In genomic region chr12:12800406-12801180, GRCh38 we compare ENCODE assay signal across 1 cellular context.
TF ChIP-seq lines count a peak whose summit lies in the region.

No MANE protein-coding gene starts in this region.

TF ChIP-seq in K562, 482 proteins besides CTCF, POLR2A, EP300 and RAD21:
- TF ChIP-seq CEBPB (tag; IDR thresholded peaks at IDR 0.05) (peak; percentile 58), MAZ (CRISPR knock-in tag; conservative IDR thresholded peaks at IDR 0.05 in 1 of 2, IDR thresholded peaks at IDR 0.05 in 1 of 2) (0 out of 4 replicates have a peak, but pooled peaks of 1 of the 2 experiments have one; percentile 23), NCOA1 (IDR thresholded peaks at IDR 0.05; ENCODE audit: low read depth) (peak; percentile 43; the same call in 1 of the 2 replicates), RBM17 (IDR thresholded peaks at IDR 0.05; ENCODE audit: borderline replicate concordance, low read depth, low read length) (no peak), NFE2L1 (tag; IDR thresholded peaks at IDR 0.05; ENCODE audit: borderline replicate concordance, low read depth) (peak; percentile 65), ARID2 (IDR thresholded peaks at IDR 0.05) (no peak), TFE3 (CRISPR knock-in tag; IDR thresholded peaks at IDR 0.05) (no peak), KDM4B (IDR thresholded peaks at IDR 0.05; ENCODE audit: borderline replicate concordance in 2 of 2, low read depth in 1 of 2) (no peak), FUS (optimal IDR thresholded peaks at IDR 0.05; ENCODE audit: low read depth, low read length) (no peak), HNRNPH1 (optimal IDR thresholded peaks at IDR 0.05; ENCODE audit: low read depth, low read length) (no peak), FOXK2 (conservative IDR thresholded peaks at IDR 0.05 in 1 of 2, IDR thresholded peaks at IDR 0.05 in 1 of 2; ENCODE audit: low read depth in 2 of 2) (peak in 1 of 2 experiments; percentile 44; a peak in 1 of 4 replicates), ZBTB8A (IDR thresholded peaks at IDR 0.05; ENCODE audit: partially characterized antibody) (no peak), ZNF668 (CRISPR knock-in tag; IDR thresholded peaks at IDR 0.05) (no peak), PRMT5 (CRISPR knock-in tag; IDR thresholded peaks at IDR 0.05) (no peak), SIRT6 (IDR thresholded peaks at IDR 0.05; ENCODE audit: low read depth, low read length) (no peak), ARID1B (IDR thresholded peaks at IDR 0.05) (peak; percentile 77), TRIM24 (IDR thresholded peaks at IDR 0.05) (peak; percentile 43 to 66; a peak in 1 of 4 replicates), MEIS2 (IDR thresholded peaks at IDR 0.05; ENCODE audit: partially characterized antibody) (peak; percentile 95), MTA3 (IDR thresholded peaks at IDR 0.05; ENCODE audit: borderline replicate concordance) (no peak), MAFF (IDR thresholded peaks at IDR 0.05; ENCODE audit: low read length) (peak; percentile 55; the same call in 1 of the 2 replicates), HDAC1 (IDR thresholded peaks at IDR 0.05) (peak in 1 of 2 experiments; percentile 74; a peak in 2 of 4 replicates), NFE2 (IDR thresholded peaks at IDR 0.05; ENCODE audit: low read depth) (peak; percentile 81), BDP1 (IDR thresholded peaks at IDR 0.05; ENCODE audit: insufficient read depth, insufficient read length) (no peak), ELF1 (tag; IDR thresholded peaks at IDR 0.05) (no peak), ETS2 (tag; IDR thresholded peaks at IDR 0.05; ENCODE audit: borderline replicate concordance, poor library complexity, severe bottlenecking) (no peak), HMBOX1 (IDR thresholded peaks at IDR 0.05) (peak; percentile 91), RCOR1 (IDR thresholded peaks at IDR 0.05; ENCODE audit: borderline replicate concordance in 1 of 2, low read depth in 2 of 2, low read length in 2 of 2) (peak in 1 of 2 experiments; percentile 76; a peak in 1 of 4 replicates), PTBP1 (IDR thresholded peaks at IDR 0.05; ENCODE audit: low read depth, low read length) (no peak), SMAD3 (CRISPR knock-in tag; conservative IDR thresholded peaks at IDR 0.05) (no peak), ZFP36 (IDR thresholded peaks at IDR 0.05; ENCODE audit: low read depth, low read length, partially characterized antibody) (no peak), ZNF175 (CRISPR knock-in tag; IDR thresholded peaks at IDR 0.05; ENCODE audit: low read depth) (no peak), FOXM1 (IDR thresholded peaks at IDR 0.05; ENCODE audit: low read depth) (no peak), FOXM1 (CRISPR knock-in tag; IDR thresholded peaks at IDR 0.05; ENCODE audit: low read depth) (no peak), NFATC3 (IDR thresholded peaks at IDR 0.05) (no peak), HDAC8 (tag; IDR thresholded peaks at IDR 0.05) (no peak), PKNOX1 (IDR thresholded peaks at IDR 0.05) (peak; percentile 43; the same call in 1 of the 2 replicates), LEF1 (IDR thresholded peaks at IDR 0.05) (peak; percentile 78; the same call in 1 of the 2 replicates), ZNF780A (CRISPR knock-in tag; IDR thresholded peaks at IDR 0.05) (no peak), JUND (IDR thresholded peaks at IDR 0.05; ENCODE audit: borderline replicate concordance, low read depth, low read length) (no peak), JUND (tag; IDR thresholded peaks at IDR 0.05; ENCODE audit: borderline replicate concordance, low read depth, low read length) (peak; percentile 58; the same call in 1 of the 3 replicates), CTBP1 (IDR thresholded peaks at IDR 0.05; ENCODE audit: borderline replicate concordance) (peak; percentile 54; the same call in 1 of the 2 replicates), ATF1 (CRISPR knock-in tag; IDR thresholded peaks at IDR 0.05) (no peak), ATF1 (tag; IDR thresholded peaks at IDR 0.05) (no peak), HCFC1 (IDR thresholded peaks at IDR 0.05; ENCODE audit: low read depth, low read length) (no peak), FOXA1 (IDR thresholded peaks at IDR 0.05; ENCODE audit: borderline replicate concordance) (no peak), C11orf30 (IDR thresholded peaks at IDR 0.05; ENCODE audit: low read depth) (peak; percentile 87), EP400 (IDR thresholded peaks at IDR 0.05) (0 out of 2 replicates have a peak, but pooled peaks have one; percentile 21), FOXK1 (CRISPR knock-in tag; IDR thresholded peaks at IDR 0.05; ENCODE audit: borderline replicate concordance) (no peak), CEBPG (CRISPR knock-in tag; IDR thresholded peaks at IDR 0.05) (no peak), CEBPG (tag; conservative IDR thresholded peaks at IDR 0.05 in 1 of 2, IDR thresholded peaks at IDR 0.05 in 1 of 2) (peak in 1 of 2 experiments; percentile 50; a peak in 2 of 4 replicates), ATF7 (IDR thresholded peaks at IDR 0.05) (peak; percentile 46), ZNF165 (CRISPR knock-in tag; IDR thresholded peaks at IDR 0.05; ENCODE audit: borderline replicate concordance) (no peak), SMARCC2 (IDR thresholded peaks at IDR 0.05; ENCODE audit: low read depth) (peak; percentile 63; the same call in 1 of the 2 replicates), MAFG (tag; conservative IDR thresholded peaks at IDR 0.05) (peak; percentile 92), ATF3 (IDR thresholded peaks at IDR 0.05) (peak; percentile 65), ATF3 (CRISPR knock-in tag; conservative IDR thresholded peaks at IDR 0.05) (no peak), SMARCE1 (IDR thresholded peaks at IDR 0.05) (peak; percentile 64; the same call in 1 of the 2 replicates), JUN (IDR thresholded peaks at IDR 0.05; ENCODE audit: borderline replicate concordance, low read depth, low read length) (0 out of 2 replicates have a peak, but pooled peaks have one; percentile 9), JUN (CRISPR knock-in tag; IDR thresholded peaks at IDR 0.05; ENCODE audit: borderline replicate concordance) (no peak), HDAC2 (IDR thresholded peaks at IDR 0.05) (0 out of 2 replicates have a peak, but pooled peaks have one; percentile 47), KDM1A (IDR thresholded peaks at IDR 0.05) (peak; percentile 81 to 82), MBD2 (IDR thresholded peaks at IDR 0.05; ENCODE audit: borderline replicate concordance, low read depth) (no peak), SNIP1 (IDR thresholded peaks at IDR 0.05; ENCODE audit: low read depth) (no peak), KHSRP (IDR thresholded peaks at IDR 0.05) (no peak), EGR1 (conservative IDR thresholded peaks at IDR 0.05) (peak; percentile 38), SREBF2 (CRISPR knock-in tag; IDR thresholded peaks at IDR 0.05) (no peak), SMARCA4 (IDR thresholded peaks at IDR 0.05) (peak; percentile 67), DPF2 (IDR thresholded peaks at IDR 0.05) (peak; percentile 75), ZNF316 (IDR thresholded peaks at IDR 0.05) (peak; percentile 86), ZEB2 (IDR thresholded peaks at IDR 0.05) (peak; percentile 62; the same call in 1 of the 2 replicates), ZNF41 (CRISPR knock-in tag; conservative IDR thresholded peaks at IDR 0.05) (no peak), CBFA2T3 (IDR thresholded peaks at IDR 0.05) (peak; percentile 39; the same call in 1 of the 2 replicates), SNRNP70 (optimal IDR thresholded peaks at IDR 0.05; ENCODE audit: low read depth, low read length) (no peak)
- TF ChIP-seq, protein P1, sequence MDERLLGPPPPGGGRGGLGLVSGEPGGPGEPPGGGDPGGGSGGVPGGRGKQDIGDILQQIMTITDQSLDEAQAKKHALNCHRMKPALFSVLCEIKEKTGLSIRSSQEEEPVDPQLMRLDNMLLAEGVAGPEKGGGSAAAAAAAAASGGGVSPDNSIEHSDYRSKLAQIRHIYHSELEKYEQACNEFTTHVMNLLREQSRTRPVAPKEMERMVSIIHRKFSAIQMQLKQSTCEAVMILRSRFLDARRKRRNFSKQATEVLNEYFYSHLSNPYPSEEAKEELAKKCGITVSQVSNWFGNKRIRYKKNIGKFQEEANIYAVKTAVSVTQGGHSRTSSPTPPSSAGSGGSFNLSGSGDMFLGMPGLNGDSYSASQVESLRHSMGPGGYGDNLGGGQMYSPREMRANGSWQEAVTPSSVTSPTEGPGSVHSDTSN (CRISPR knock-in tag; IDR thresholded peaks at IDR 0.05; ENCODE audit: low read depth): no peak
- TF ChIP-seq, protein P1 (tag; conservative IDR thresholded peaks at IDR 0.05; ENCODE audit: low read depth): peak; percentile 90
- TF ChIP-seq, protein P2, sequence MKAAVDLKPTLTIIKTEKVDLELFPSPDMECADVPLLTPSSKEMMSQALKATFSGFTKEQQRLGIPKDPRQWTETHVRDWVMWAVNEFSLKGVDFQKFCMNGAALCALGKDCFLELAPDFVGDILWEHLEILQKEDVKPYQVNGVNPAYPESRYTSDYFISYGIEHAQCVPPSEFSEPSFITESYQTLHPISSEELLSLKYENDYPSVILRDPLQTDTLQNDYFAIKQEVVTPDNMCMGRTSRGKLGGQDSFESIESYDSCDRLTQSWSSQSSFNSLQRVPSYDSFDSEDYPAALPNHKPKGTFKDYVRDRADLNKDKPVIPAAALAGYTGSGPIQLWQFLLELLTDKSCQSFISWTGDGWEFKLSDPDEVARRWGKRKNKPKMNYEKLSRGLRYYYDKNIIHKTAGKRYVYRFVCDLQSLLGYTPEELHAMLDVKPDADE (conservative IDR thresholded peaks at IDR 0.05; ENCODE audit: control insufficient read depth, low read depth, low read length): no peak
- TF ChIP-seq, protein P3, sequence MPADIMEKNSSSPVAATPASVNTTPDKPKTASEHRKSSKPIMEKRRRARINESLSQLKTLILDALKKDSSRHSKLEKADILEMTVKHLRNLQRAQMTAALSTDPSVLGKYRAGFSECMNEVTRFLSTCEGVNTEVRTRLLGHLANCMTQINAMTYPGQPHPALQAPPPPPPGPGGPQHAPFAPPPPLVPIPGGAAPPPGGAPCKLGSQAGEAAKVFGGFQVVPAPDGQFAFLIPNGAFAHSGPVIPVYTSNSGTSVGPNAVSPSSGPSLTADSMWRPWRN (IDR thresholded peaks at IDR 0.05; ENCODE audit: low read depth): no peak
